In genomic region chr20:25032065-25032477, GRCh38 we compare ENCODE assay signal across 16 cellular contexts. TPM values are rescaled to one million over a fixed set of nuclear protein-coding genes. Genes with fewer than 3 reads are reported as not detected.
DNase-seq lines count a peak whose midpoint lies in the region; ATAC-seq and TF ChIP-seq lines count a peak whose summit lies in the region.
"Had no signal": no experiment of that assay in that cellular context is flagged by ENCODE, and none has a peak within 500 bp of the region (broad histone marks: within the 10 kb centered on the region; RNA-seq: fewer than 3 reads in every experiment).

No MANE protein-coding gene starts in this region.

- intact Hi-C loops in Right ventricle myocardium inferior (cut with DNase I), result loop anchor here (1.0 to 2.0 kb wide), 2 partner anchors 11 to 27 kb away; partner anchors contain the start of gene ACSS1
- intact Hi-C loops in Right ventricle myocardium superior (cut with DNase I), result no loop called here
- intact Hi-C loops in left cardiac atrium (cut with DNase I), result no loop called here

- no peak for TF ChIP-seq CTCF in upper lobe of left lung (IDR thresholded peaks at IDR 0.05)
- TF ChIP-seq CTCF in WERI-Rb-1 (IDR thresholded peaks at IDR 0.05; ENCODE audit: low read depth, low read length), result no peak

- H3K27ac ChIP-seq in upper lobe of left lung (peak overlapping the region in 3 of 4 donors; percentile 17 to 72 (median 24)), WERI-Rb-1 (no peak overlapping the region)

- H3K36me3 ChIP-seq in upper lobe of left lung (peaks cover 0 to 7% (median 2%) of the 10 kb centered on the region in 4 donors), WERI-Rb-1 (no peaks in the 10 kb centered on the region)

- DNase-seq in Right ventricle myocardium inferior (ENCODE audit: missing footprints), result no peak
- no peak for DNase-seq in Right ventricle myocardium superior
- DNase-seq in left cardiac atrium, result peak; percentile 18
- DNase-seq in nucleus accumbens (lab: John Stamatoyannopoulos, UW), result peak in 45 of 56 donors; percentile 31 to 84 (median 62)
- no peak for DNase-seq in upper lobe of left lung
- no peak for DNase-seq in cerebellar cortex (ENCODE audit: low spot score)
- no peak for DNase-seq in WERI-Rb-1
- DNase-seq in activated naive CD4-positive, alpha-beta T cell treated with Interleukin-2 at 50 U/mL for 16 hours, result no peak
- DNase-seq: 8988T; activated CD4-positive, CD25-positive, alpha-beta regulatory T cell treated with anti-CD3 and anti-CD28 coated beads, Interleukin-2, amount 50 U/mL, for 72 hours; activated T-cell treated with anti-CD3 and anti-CD28 coated beads for 4 hours; effector memory CD8-positive, alpha-beta T cell; Kasumi-1; NCI-H2029 treated with DMSO at 0.1 percent for 48 hours; SW 1271 had no signal

- H3K27me3 ChIP-seq in upper lobe of left lung, result no peaks in the 10 kb centered on the region
- no peaks in the 10 kb centered on the region for H3K27me3 ChIP-seq in WERI-Rb-1 (ENCODE audit: insufficient read depth, low read depth, severe bottlenecking)

- no peak for TF ChIP-seq EP300 in upper lobe of left lung (IDR thresholded peaks at IDR 0.05)

- 94 to 95% methylated on average over 16 of the region's 16 CpGs for WGBS in upper lobe of left lung, 2 donors

- no peak for TF ChIP-seq POLR2A in upper lobe of left lung (IDR thresholded peaks at IDR 0.05)

- no peak overlapping the region for H3K4me3 ChIP-seq in upper lobe of left lung
- H3K4me3 ChIP-seq in WERI-Rb-1 (ENCODE audit: low read depth, low read length), result no peak overlapping the region

- no peaks in the 10 kb centered on the region for H3K9me3 ChIP-seq in upper lobe of left lung
- H3K9me3 ChIP-seq in WERI-Rb-1 (ENCODE audit: severe bottlenecking), result no peaks in the 10 kb centered on the region
- H3K9me3 ChIP-seq: Caco-2 had no signal

- peak; percentile 20 for ATAC-seq in Right ventricle myocardium inferior
- ATAC-seq in Right ventricle myocardium superior (ENCODE audit: poor library complexity), result no peak
- peak in 1 of 2 donors; percentile 6 for ATAC-seq in left cardiac atrium
- ATAC-seq in upper lobe of left lung (ENCODE audit: low FRiP score in 2 of 2), result peak in 1 of 2 donors; percentile 54
- ATAC-seq: effector memory CD8-positive, alpha-beta T cell had no signal

- H3K4me1 ChIP-seq in upper lobe of left lung, result peaks cover 40 to 41% (median 41%) of the 10 kb centered on the region in 4 donors

RNA-seq across cellular contexts. Expression of gene ACSS1, which starts 25.9 kb away (rescaled TPM):
- total RNA-seq in Right ventricle myocardium inferior, result 135 TPM
- 143 TPM for total RNA-seq in Right ventricle myocardium superior
- total RNA-seq in left cardiac atrium, result 10 to 100 TPM; 27.9 to 55.0 TPM
- 100 to 1,000 TPM in 1 of 6 donors, 10 to 100 TPM in 5; 39.7 to 122 (median 58.1) TPM for total RNA-seq in upper lobe of left lung

RNA-seq across cellular contexts. Expression of gene APMAP, which starts 39.5 kb away (rescaled TPM):
- total RNA-seq in Right ventricle myocardium inferior (26.8 TPM), Right ventricle myocardium superior (23.2 TPM), left cardiac atrium (10 to 100 TPM; 47.0 to 52.2 TPM), upper lobe of left lung (10 to 100 TPM; 31.4 to 80.1 (median 55.5) TPM)

RNA-seq across cellular contexts. Expression of gene VSX1, which starts 49.9 kb away (rescaled TPM):
- total RNA-seq in Right ventricle myocardium inferior, result 0.14 TPM
- total RNA-seq in Right ventricle myocardium superior, result 0.30 TPM
- under 1 TPM in 1 of 2 donors, not detected in 1; 0.38 TPM for total RNA-seq in left cardiac atrium
- not detected for total RNA-seq in upper lobe of left lung
- total RNA-seq: Caco-2 had no signal

Comparison
In these comparisons a context has a peak if more than half of its experiments do, and no peak if none do; other contexts are left out.
1. DNase-seq: peak in left cardiac atrium (single experiment) and nucleus accumbens (45 of 56); none in Right ventricle myocardium inferior (single experiment), Right ventricle myocardium superior (single experiment), upper lobe of left lung (0 of 2), cerebellar cortex (single experiment), WERI-Rb-1 (single experiment) and activated naive CD4-positive, alpha-beta T cell treated with Interleukin-2 at 50 U/mL for 16 hours (single experiment).